In genomic region chr13:90016688-90017087, GRCh38 we compare ENCODE assay signal across 7 cellular contexts.
"Had no signal": no experiment of that assay in that cellular context is flagged by ENCODE, and none has a peak within 500 bp of the region (broad histone marks: within the 10 kb centered on the region; RNA-seq: fewer than 3 reads in every experiment).

No MANE protein-coding gene starts in this region.

- DNase-seq: GDM1, GF-D8 had no signal

- FAIRE-seq: GM12878, GM12891, GM12892, GM18507, GM19239 had no signal

- H3K4me3 ChIP-seq: GM12878 had no signal
